ENCODE assay signal across 25 cellular contexts in the genomic region with DNA sequence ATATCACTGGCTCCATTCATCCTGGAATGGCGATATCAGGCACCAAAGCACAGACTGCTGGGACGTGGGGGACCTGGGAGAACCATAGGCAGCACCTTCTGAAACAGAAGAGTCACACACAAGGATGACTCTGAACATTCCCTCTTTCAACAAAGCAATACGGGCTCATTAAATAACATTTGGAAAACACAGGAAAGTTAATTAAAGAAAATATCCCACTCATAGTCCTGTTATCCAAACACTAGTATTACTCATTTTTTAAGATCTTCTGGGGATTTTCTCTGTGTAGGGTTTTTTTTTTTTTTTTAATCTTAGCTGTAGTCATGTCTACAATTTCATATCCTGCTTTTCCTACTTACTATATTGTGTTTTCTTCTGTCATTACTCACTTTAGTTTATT.
"Had no signal": no experiment of that assay in that cellular context is flagged by ENCODE, and none has a peak within 500 bp of the region (broad histone marks: within the 10 kb centered on the region; RNA-seq: fewer than 3 reads in every experiment).

No MANE protein-coding gene starts in this region.

- DNase-seq: activated CD4-positive, alpha-beta T cell treated with anti-CD3 and anti-CD28 coated beads for 1 hour; activated CD4-positive, alpha-beta T cell treated with anti-CD3 and anti-CD28 coated beads, Interleukin-2, amount 50 U/mL, for 1 hour; activated CD8-positive, alpha-beta T cell treated with anti-CD3 and anti-CD28 coated beads, Interleukin-2, amount 10 ng/mL, durations not matched to agents 7 days and 5 days; activated gamma-delta T cell; activated naive CD4-positive, alpha-beta T cell treated with anti-CD3 and anti-CD28 coated beads, Interleukin-2, amount 50 U/mL, for 16 hours; activated naive CD8-positive, alpha-beta T cell treated with anti-CD3 and anti-CD28 coated beads, Interleukin-2, amount 50 U/mL, for 24 hours; anterior cingulate cortex; body of pancreas; cortex of kidney; foreskin fibroblast; kidney; left ventricle myocardium inferior; nephron progenitor cell; nucleus accumbens; posterior cingulate gyrus; right lobe of liver; small intestine; stimulated activated CD4-positive, alpha-beta T cell treated with anti-CD3 and anti-CD28 coated beads, Interleukin-15, amount 100 ng/mL, for 24 hours; stimulated activated naive B cell treated with anti-CD40 and anti-IgM and Interleukin-4, amounts not matched to agents 10 μg/mL and 1 μg/mL and 100 μg/mL, for 72 hours; T-cell; testis had no signal

- H3K27me3 ChIP-seq: body of pancreas, cardiac muscle cell, right lobe of liver, testis had no signal

- H3K9me3 Mint-ChIP-seq: activated naive CD8-positive, alpha-beta T cell treated with anti-CD3 and anti-CD28 coated beads, Interleukin-2, amount 50 U/mL, for 24 hours; activated T-helper 1 cell treated with anti-CD3 and anti-CD28 coated beads, Interleukin-12 subunit alpha, Interleukin-12 subunit beta, Interleukin-2, Interleukin-4 antibody, amounts not matched to agents 30 ng/mL and 10 ng/mL and 1 ng/mL, durations not matched to agents 14 hours and 24 hours and 36 hours; nephron progenitor cell; stimulated activated naive B cell treated with anti-CD40 and anti-IgM and Interleukin-4, amounts not matched to agents 10 μg/mL and 1 μg/mL and 100 μg/mL, for 72 hours; T-cell had no signal

- H3K27ac Mint-ChIP-seq: activated CD8-positive, alpha-beta T cell treated with anti-CD3 and anti-CD28 coated beads, Interleukin-2, amount 10 ng/mL, durations not matched to agents 7 days and 5 days; activated naive CD8-positive, alpha-beta T cell treated with anti-CD3 and anti-CD28 coated beads, Interleukin-2, amount 50 U/mL, for 24 hours; activated T-helper 1 cell treated with anti-CD3 and anti-CD28 coated beads, Interleukin-12 subunit alpha, Interleukin-12 subunit beta, Interleukin-2, Interleukin-4 antibody, amounts not matched to agents 30 ng/mL and 10 ng/mL and 1 ng/mL, durations not matched to agents 14 hours and 24 hours and 36 hours; nephron progenitor cell; T-cell; type B pancreatic cell had no signal

- H3K9me3 ChIP-seq: body of pancreas, left ventricle myocardium inferior, right lobe of liver, testis had no signal

- H3K27ac ChIP-seq: cardiac muscle cell, epithelial cell of prostate, right lobe of liver, testis had no signal

- H3K36me3 ChIP-seq: cardiac muscle cell, left ventricle myocardium inferior, right lobe of liver had no signal

- ATAC-seq: activated CD8-positive, alpha-beta T cell treated with anti-CD3 and anti-CD28 coated beads, Interleukin-2, amount 10 ng/mL, durations not matched to agents 7 days and 5 days; activated naive CD8-positive, alpha-beta T cell treated with anti-CD3 and anti-CD28 coated beads, Interleukin-2, amount 50 U/mL, for 24 hours; body of pancreas; right lobe of liver; stimulated activated naive B cell treated with anti-CD40 and anti-IgM and Interleukin-4, amounts not matched to agents 10 μg/mL and 1 μg/mL and 100 μg/mL, for 72 hours; T-cell had no signal

- H3K4me3 Mint-ChIP-seq: activated CD8-positive, alpha-beta T cell treated with anti-CD3 and anti-CD28 coated beads, Interleukin-2, amount 10 ng/mL, durations not matched to agents 7 days and 5 days; activated naive CD8-positive, alpha-beta T cell treated with anti-CD3 and anti-CD28 coated beads, Interleukin-2, amount 50 U/mL, for 24 hours; activated T-helper 1 cell treated with anti-CD3 and anti-CD28 coated beads, Interleukin-12 subunit alpha, Interleukin-12 subunit beta, Interleukin-2, Interleukin-4 antibody, amounts not matched to agents 30 ng/mL and 10 ng/mL and 1 ng/mL, durations not matched to agents 14 hours and 24 hours and 36 hours; nephron progenitor cell; stimulated activated naive B cell treated with anti-CD40 and anti-IgM and Interleukin-4, amounts not matched to agents 10 μg/mL and 1 μg/mL and 100 μg/mL, for 72 hours; T-cell; type B pancreatic cell had no signal

- H3K27me3 Mint-ChIP-seq: activated naive CD8-positive, alpha-beta T cell treated with anti-CD3 and anti-CD28 coated beads, Interleukin-2, amount 50 U/mL, for 24 hours; type B pancreatic cell had no signal

- H3K36me3 Mint-ChIP-seq: stimulated activated naive B cell treated with anti-CD40 and anti-IgM and Interleukin-4, amounts not matched to agents 10 μg/mL and 1 μg/mL and 100 μg/mL, for 72 hours; T-cell; type B pancreatic cell had no signal

- H3K4me3 ChIP-seq: body of pancreas, cardiac muscle cell, testis had no signal
